21 cellular contexts compared by ENCODE assay signal in the genomic region with DNA sequence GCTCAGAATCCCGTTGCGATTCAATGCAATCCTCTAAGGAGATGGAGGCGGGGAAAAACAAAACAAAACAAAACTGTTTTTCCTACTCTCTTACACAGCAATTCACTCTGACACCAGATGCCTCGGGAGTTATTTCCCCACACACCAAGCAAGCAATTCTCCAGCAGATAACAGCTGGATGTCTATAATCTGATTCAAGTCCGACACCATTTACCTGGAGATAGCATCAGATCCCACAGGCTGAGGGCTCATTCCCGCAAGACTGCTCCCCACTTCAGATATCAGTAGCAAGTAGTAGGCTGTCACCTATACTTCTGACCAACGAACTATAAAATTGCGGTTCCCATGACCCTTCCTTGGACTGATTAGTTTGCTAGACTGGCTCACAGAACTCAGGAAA.
"Had no signal": no experiment of that assay in that cellular context is flagged by ENCODE, and none has a peak within 500 bp of the region (broad histone marks: within the 10 kb centered on the region; RNA-seq: fewer than 3 reads in every experiment).

No MANE protein-coding gene starts in this region.

- H3K9me3 ChIP-seq: mucosa of descending colon, right lobe of liver, thoracic aorta had no signal

- DNase-seq: activated CD4-positive, alpha-beta T cell treated with anti-CD3 and anti-CD28 coated beads, Interleukin-2, amount 10 ng/mL, durations not matched to agents 24 days and 14 days; activated CD8-positive, alpha-beta T cell treated with anti-CD3 and anti-CD28 coated beads for 36 hours; activated effector memory CD4-positive, alpha-beta T cell treated with Interleukin-2 at 50 U/mL for 16 hours; activated naive CD4-positive, alpha-beta T cell treated with anti-CD3 and anti-CD28 coated beads, Interleukin-2, amount 10 ng/mL, durations not matched to agents 7 days and 5 days; activated naive CD8-positive, alpha-beta T cell treated with anti-CD3 and anti-CD28 coated beads, Interleukin-2, amount 50 U/mL, for 24 hours; activated T-cell treated with anti-CD3 and anti-CD28 coated beads, Interleukin-2, amount 50 U/mL, for 24 hours; anterior cingulate cortex; brain microvascular endothelial cell; cortex of kidney; effector CD4-positive, alpha-beta T cell; heart right ventricle; left ventricle myocardium superior; mucosa of descending colon; naive B cell; right lobe of liver; stimulated activated naive B cell treated with anti-CD40 and anti-IgM and Interleukin-4, amounts not matched to agents 10 μg/mL and 1 μg/mL and 100 μg/mL, for 72 hours had no signal

- H3K4me3 ChIP-seq: heart right ventricle, mucosa of descending colon, right lobe of liver, smooth muscle cell, thoracic aorta had no signal

- H3K27me3 ChIP-seq: brain microvascular endothelial cell, heart right ventricle, right lobe of liver had no signal

- H3K36me3 ChIP-seq: brain microvascular endothelial cell, heart right ventricle, right lobe of liver, thoracic aorta had no signal

- H3K4me3 Mint-ChIP-seq: activated CD4-positive, alpha-beta T cell treated with anti-CD3 and anti-CD28 coated beads, Interleukin-2, amount 10 ng/mL, durations not matched to agents 24 days and 14 days; activated CD8-positive, alpha-beta T cell treated with anti-CD3 and anti-CD28 coated beads for 36 hours; activated naive CD4-positive, alpha-beta T cell treated with anti-CD3 and anti-CD28 coated beads, Interleukin-2, amount 10 ng/mL, durations not matched to agents 7 days and 5 days; activated naive CD8-positive, alpha-beta T cell treated with anti-CD3 and anti-CD28 coated beads, Interleukin-2, amount 50 U/mL, for 24 hours; activated T-cell treated with anti-CD3 and anti-CD28 coated beads, Interleukin-2, amount 50 U/mL, for 24 hours; central memory CD8-positive, alpha-beta T cell; memory B cell; stimulated activated naive B cell treated with anti-CD40 and anti-IgM and Interleukin-4, amounts not matched to agents 10 μg/mL and 1 μg/mL and 100 μg/mL, for 72 hours had no signal

- H3K27ac ChIP-seq: brain microvascular endothelial cell, heart right ventricle, right lobe of liver, thoracic aorta had no signal

- H3K27ac Mint-ChIP-seq: activated CD4-positive, alpha-beta T cell treated with anti-CD3 and anti-CD28 coated beads, Interleukin-2, amount 10 ng/mL, durations not matched to agents 24 days and 14 days; activated CD8-positive, alpha-beta T cell treated with anti-CD3 and anti-CD28 coated beads for 36 hours; activated naive CD4-positive, alpha-beta T cell treated with anti-CD3 and anti-CD28 coated beads, Interleukin-2, amount 10 ng/mL, durations not matched to agents 7 days and 5 days; activated naive CD8-positive, alpha-beta T cell treated with anti-CD3 and anti-CD28 coated beads, Interleukin-2, amount 50 U/mL, for 24 hours; activated T-cell treated with anti-CD3 and anti-CD28 coated beads, Interleukin-2, amount 50 U/mL, for 24 hours; memory B cell; stimulated activated naive B cell treated with anti-CD40 and anti-IgM and Interleukin-4, amounts not matched to agents 10 μg/mL and 1 μg/mL and 100 μg/mL, for 72 hours had no signal

- ATAC-seq: activated CD8-positive, alpha-beta T cell treated with anti-CD3 and anti-CD28 coated beads for 36 hours; activated naive CD8-positive, alpha-beta T cell treated with anti-CD3 and anti-CD28 coated beads, Interleukin-2, amount 50 U/mL, for 24 hours; esophagus mucosa; heart right ventricle; left ventricle myocardium superior; mucosa of descending colon; right lobe of liver; stimulated activated naive B cell treated with anti-CD40 and anti-IgM and Interleukin-4, amounts not matched to agents 10 μg/mL and 1 μg/mL and 100 μg/mL, for 72 hours had no signal

- H3K9me3 Mint-ChIP-seq: activated CD4-positive, alpha-beta T cell treated with anti-CD3 and anti-CD28 coated beads, Interleukin-2, amount 10 ng/mL, durations not matched to agents 24 days and 14 days; activated CD8-positive, alpha-beta T cell treated with anti-CD3 and anti-CD28 coated beads for 36 hours; activated naive CD4-positive, alpha-beta T cell treated with anti-CD3 and anti-CD28 coated beads, Interleukin-2, amount 10 ng/mL, durations not matched to agents 7 days and 5 days; activated naive CD8-positive, alpha-beta T cell treated with anti-CD3 and anti-CD28 coated beads, Interleukin-2, amount 50 U/mL, for 24 hours; activated T-cell treated with anti-CD3 and anti-CD28 coated beads, Interleukin-2, amount 50 U/mL, for 24 hours; central memory CD8-positive, alpha-beta T cell; memory B cell; naive B cell; stimulated activated naive B cell treated with anti-CD40 and anti-IgM and Interleukin-4, amounts not matched to agents 10 μg/mL and 1 μg/mL and 100 μg/mL, for 72 hours had no signal

- H3K4me1 Mint-ChIP-seq: activated naive CD4-positive, alpha-beta T cell treated with anti-CD3 and anti-CD28 coated beads, Interleukin-2, amount 10 ng/mL, durations not matched to agents 7 days and 5 days; activated naive CD8-positive, alpha-beta T cell treated with anti-CD3 and anti-CD28 coated beads, Interleukin-2, amount 50 U/mL, for 24 hours; central memory CD8-positive, alpha-beta T cell had no signal

- H3K36me3 Mint-ChIP-seq: activated naive CD4-positive, alpha-beta T cell treated with anti-CD3 and anti-CD28 coated beads, Interleukin-2, amount 10 ng/mL, durations not matched to agents 7 days and 5 days; naive B cell had no signal

- H3K27me3 Mint-ChIP-seq: activated CD4-positive, alpha-beta T cell treated with anti-CD3 and anti-CD28 coated beads, Interleukin-2, amount 10 ng/mL, durations not matched to agents 24 days and 14 days; activated CD8-positive, alpha-beta T cell treated with anti-CD3 and anti-CD28 coated beads for 36 hours; activated naive CD4-positive, alpha-beta T cell treated with anti-CD3 and anti-CD28 coated beads, Interleukin-2, amount 10 ng/mL, durations not matched to agents 7 days and 5 days; activated naive CD8-positive, alpha-beta T cell treated with anti-CD3 and anti-CD28 coated beads, Interleukin-2, amount 50 U/mL, for 24 hours; activated T-cell treated with anti-CD3 and anti-CD28 coated beads, Interleukin-2, amount 50 U/mL, for 24 hours; central memory CD8-positive, alpha-beta T cell; memory B cell; naive B cell; stimulated activated naive B cell treated with anti-CD40 and anti-IgM and Interleukin-4, amounts not matched to agents 10 μg/mL and 1 μg/mL and 100 μg/mL, for 72 hours had no signal

- H3K4me2 ChIP-seq: smooth muscle cell had no signal
